Comparison of ENCODE assay signal across 8 cellular contexts in genomic region chr2:86855981-86856380, GRCh38. TPM values are rescaled to one million over a fixed set of nuclear protein-coding genes. Genes with fewer than 3 reads are reported as not detected.
A peak's percentile ranks its signal among the peaks of the same experiment; 100 is the strongest.
DNase-seq lines count a peak whose midpoint lies in the region; ATAC-seq, FAIRE-seq and TF ChIP-seq lines count a peak whose summit lies in the region.
"Not testable (repeated sequence)": the region's sequence is repeated elsewhere in the genome, so short reads cannot be mapped to it uniquely, and the experiment has no call there.
"Had no signal": no experiment of that assay in that cellular context is flagged by ENCODE, and none has a peak within 500 bp of the region (broad histone marks: within the 10 kb centered on the region; RNA-seq: fewer than 3 reads in every experiment).

No MANE protein-coding gene starts in this region.

- peaks cover 30% of the 10 kb centered on the region for H3K36me3 Mint-ChIP-seq in activated naive CD8-positive, alpha-beta T cell treated with anti-CD3 and anti-CD28 coated beads, Interleukin-2, amount 10 ng/mL, durations not matched to agents 7 days and 5 days
- H3K36me3 Mint-ChIP-seq in stimulated activated effector memory CD8-positive, alpha-beta T cell treated with anti-CD3 and anti-CD28 coated beads, Interleukin-12 subunit alpha, Interleukin-12 subunit beta, amount 100 ng/mL, for 72 hours: peaks cover 47% of the 10 kb centered on the region

- not testable (repeated sequence) for H3K4me1 ChIP-seq in SJCRH30
- H3K4me1 ChIP-seq in HepG2 (ENCODE audit: insufficient read depth, low read length): peaks cover 31% of the 10 kb centered on the region

- not testable (repeated sequence) for H3K9ac ChIP-seq in HepG2 (ENCODE audit: insufficient read depth, low read depth, low read length)

- FAIRE-seq in bronchial epithelial cell (lab: Jason Lieb, UNC): peak; percentile 52
- peak; percentile 61 for FAIRE-seq in HepG2 (lab: Jason Lieb, UNC)

- not testable (repeated sequence) for H3K27me3 Mint-ChIP-seq in activated naive CD8-positive, alpha-beta T cell treated with anti-CD3 and anti-CD28 coated beads, Interleukin-2, amount 10 ng/mL, durations not matched to agents 7 days and 5 days

- not testable (repeated sequence) for H3K9me3 Mint-ChIP-seq in activated naive CD8-positive, alpha-beta T cell treated with anti-CD3 and anti-CD28 coated beads, Interleukin-2, amount 10 ng/mL, durations not matched to agents 7 days and 5 days; stimulated activated effector memory CD8-positive, alpha-beta T cell treated with anti-CD3 and anti-CD28 coated beads, Interleukin-12 subunit alpha, Interleukin-12 subunit beta, amount 100 ng/mL, for 72 hours

- CTCF ChIA-PET in HepG2 (lab: Yijun Ruan, JAX; ENCODE audit: low intra/inter-chr PET ratio, low total read pairs): not testable (repeated sequence)

- in situ Hi-C loops in HepG2 (cut with HindIII; ENCODE audit: extremely low pct_ligation_motif_present, low pct_unique_long_range_greater_than_20kb): not testable (repeated sequence)

- TF ChIP-seq POLR2A in HepG2 (IDR thresholded peaks at IDR 0.05; ENCODE audit: insufficient read depth in 1 of 2, low read depth in 2 of 2, low read length in 2 of 2): not testable (repeated sequence)

- not testable (repeated sequence) for H2AFZ ChIP-seq in HepG2 (ENCODE audit: low read length)

- H3K27me3 ChIP-seq in SJCRH30; bronchial epithelial cell (ENCODE audit: control insufficient read depth, insufficient read depth, low read length); HepG2 (ENCODE audit: control insufficient read depth in 1 of 2, insufficient read depth in 2 of 2, low read length in 2 of 2): not testable (repeated sequence)

- H3K9me3 ChIP-seq in SJCRH30 (replicated peaks); HepG2 (ENCODE audit: low read length): not testable (repeated sequence)

- POLR2A ChIA-PET in activated naive CD8-positive, alpha-beta T cell treated with anti-CD3 and anti-CD28 coated beads, Interleukin-2, amount 10 ng/mL, durations not matched to agents 7 days and 5 days (lab: Charles Lee): interaction anchor here (1.0 to 3.1 kb wide), 2 partner anchors 30 to 48 kb away, joined by 4 to 11 read pairs; no protein-coding TSS in a partner anchor
- POLR2A ChIA-PET in HepG2 (lab: Yijun Ruan, JAX): not testable (repeated sequence)

- intact Hi-C loops in HepG2 (cut with micrococcal nuclease; ENCODE audit: unreplicated experiment): not testable (repeated sequence)

- H3K79me2 ChIP-seq in HepG2 (ENCODE audit: insufficient read depth, low read length): not testable (repeated sequence)

- DNase-seq in ELF-1 (ENCODE audit: low read depth, low spot score): peak; percentile 76
- peak; percentile 71 to 75 for DNase-seq in SJCRH30
- not testable (repeated sequence) for DNase-seq in activated naive CD8-positive, alpha-beta T cell treated with anti-CD3 and anti-CD28 coated beads, Interleukin-2, amount 10 ng/mL, durations not matched to agents 7 days and 5 days; stimulated activated effector memory CD8-positive, alpha-beta T cell treated with anti-CD3 and anti-CD28 coated beads, Interleukin-12 subunit alpha, Interleukin-12 subunit beta, amount 100 ng/mL, for 72 hours (ENCODE audit: low spot score in 2 of 2)
- DNase-seq in bronchial epithelial cell (ENCODE audit: low read depth): peak; percentile 18
- DNase-seq in foreskin melanocyte: peak; percentile 3
- peak; percentile 67 for DNase-seq in HepG2 (ENCODE audit: low spot score)

- ATAC-seq in activated naive CD8-positive, alpha-beta T cell treated with anti-CD3 and anti-CD28 coated beads, Interleukin-2, amount 10 ng/mL, durations not matched to agents 7 days and 5 days (ENCODE audit: low read depth); stimulated activated effector memory CD8-positive, alpha-beta T cell treated with anti-CD3 and anti-CD28 coated beads, Interleukin-12 subunit alpha, Interleukin-12 subunit beta, amount 100 ng/mL, for 72 hours: not testable (repeated sequence)
- peak; percentile 34 for ATAC-seq in HepG2

- H3K4me3 ChIP-seq in SJCRH30: peak overlapping the region; percentile 22; the same call in 1 of the 2 replicates
- H3K4me3 ChIP-seq in bronchial epithelial cell (ENCODE audit: low read depth, low read length); HepG2 (replicated peaks in 1 of 3; ENCODE audit: insufficient read depth in 1 of 3, low read depth in 2 of 3, low read length in 3 of 3): not testable (repeated sequence)

- not testable (repeated sequence) for BruUV-seq in HepG2 (replicated peaks; lab: Mats Ljungman, UMichigan)

- 22% methylated on average over 6 of the region's 6 CpGs for WGBS in HepG2 (ENCODE audit: low lambda C conversion rate)

- TF ChIP-seq CTCF in bronchial epithelial cell (IDR thresholded peaks at IDR 0.05; ENCODE audit: insufficient read depth, low read length, severe bottlenecking); HepG2 (CRISPR knock-in tag; IDR thresholded peaks at IDR 0.05): not testable (repeated sequence)

- H3K4me1 Mint-ChIP-seq in activated naive CD8-positive, alpha-beta T cell treated with anti-CD3 and anti-CD28 coated beads, Interleukin-2, amount 10 ng/mL, durations not matched to agents 7 days and 5 days: peaks cover 40% of the 10 kb centered on the region
- H3K4me1 Mint-ChIP-seq in stimulated activated effector memory CD8-positive, alpha-beta T cell treated with anti-CD3 and anti-CD28 coated beads, Interleukin-12 subunit alpha, Interleukin-12 subunit beta, amount 100 ng/mL, for 72 hours: peaks cover 13% of the 10 kb centered on the region

- not testable (repeated sequence) for TF ChIP-seq EP300 in HepG2 (IDR thresholded peaks at IDR 0.05; ENCODE audit: low read depth in 2 of 2, low read length in 2 of 2); HepG2 (CRISPR knock-in tag; IDR thresholded peaks at IDR 0.05; ENCODE audit: borderline replicate concordance)

- peak overlapping the region; percentile 74 for H3K4me3 Mint-ChIP-seq in activated naive CD8-positive, alpha-beta T cell treated with anti-CD3 and anti-CD28 coated beads, Interleukin-2, amount 10 ng/mL, durations not matched to agents 7 days and 5 days
- peak overlapping the region; percentile 28 for H3K4me3 Mint-ChIP-seq in stimulated activated effector memory CD8-positive, alpha-beta T cell treated with anti-CD3 and anti-CD28 coated beads, Interleukin-12 subunit alpha, Interleukin-12 subunit beta, amount 100 ng/mL, for 72 hours

- peak overlapping the region; percentile 80 for H3K27ac Mint-ChIP-seq in activated naive CD8-positive, alpha-beta T cell treated with anti-CD3 and anti-CD28 coated beads, Interleukin-2, amount 10 ng/mL, durations not matched to agents 7 days and 5 days
- H3K27ac Mint-ChIP-seq in stimulated activated effector memory CD8-positive, alpha-beta T cell treated with anti-CD3 and anti-CD28 coated beads, Interleukin-12 subunit alpha, Interleukin-12 subunit beta, amount 100 ng/mL, for 72 hours: not testable (repeated sequence)

- H3K36me3 ChIP-seq in SJCRH30; bronchial epithelial cell (ENCODE audit: control insufficient read depth, insufficient read depth, low read length); HepG2 (replicated peaks in 1 of 2; ENCODE audit: control insufficient read depth in 1 of 2, insufficient read depth in 2 of 2, low read length in 2 of 2): not testable (repeated sequence)

- H3K4me2 ChIP-seq in HepG2 (ENCODE audit: low read depth, low read length): peak overlapping the region; percentile 47

- not testable (repeated sequence) for H4K20me1 ChIP-seq in HepG2 (ENCODE audit: insufficient read depth, low read length)

- H3K27ac ChIP-seq in SJCRH30; HepG2 (ENCODE audit: extremely low read length, insufficient read depth, low read length): not testable (repeated sequence)

- TF ChIP-seq RAD21 in HepG2 (CRISPR knock-in tag; IDR thresholded peaks at IDR 0.05): not testable (repeated sequence)

TF ChIP-seq in HepG2, 621 proteins besides CTCF, POLR2A, EP300 and RAD21:
- TF ChIP-seq TEAD3 (CRISPR knock-in tag; optimal IDR thresholded peaks at IDR 0.05; ENCODE audit: borderline replicate concordance) (peak; percentile 43), ELF1 (CRISPR knock-in tag; IDR thresholded peaks at IDR 0.05) (peak; percentile 69), ELF3 (CRISPR knock-in tag; IDR thresholded peaks at IDR 0.05) (peak; percentile 54; the same call in 1 of the 2 replicates)

RNA-seq across cellular contexts. Expression of gene CD8B, which starts 5.7 kb away (rescaled TPM):
- not detected in 2 replicates for total RNA-seq in SJCRH30 (2014; rRNA removed; shearing (Covaris generic))
- 100 to 1,000 TPM; 475 to 483 TPM for total RNA-seq in activated naive CD8-positive, alpha-beta T cell treated with anti-CD3 and anti-CD28 coated beads, Interleukin-2, amount 10 ng/mL, durations not matched to agents 7 days and 5 days
- not detected in 2 replicates for total RNA-seq in bronchial epithelial cell
- total RNA-seq in HepG2 (2016; rRNA removed; fragmentation: Illumina TruSeq; extraction: Trizol): not detected in 2 replicates
- total RNA-seq in HepG2 (2016; cell fraction: cytosol; rRNA removed; fragmentation: Illumina TruSeq; extraction: Trizol; ENCODE audit: low read depth): not detected in 2 replicates
- not detected in 2 replicates for total RNA-seq in HepG2 (2016; cell fraction: insoluble cytoplasmic fraction; rRNA removed; fragmentation: Illumina TruSeq; extraction: Trizol)
- not detected in 2 replicates for total RNA-seq in HepG2 (2016; cell fraction: membrane; rRNA removed; fragmentation: Illumina TruSeq; extraction: Trizol)
- total RNA-seq in HepG2 (2016; cell fraction: nucleus; rRNA removed; fragmentation: Illumina TruSeq; extraction: Trizol): not detected in 2 replicates
- 0.04 TPM in 1 of 2 replicates, not detected in the other for polyA plus RNA-seq in HepG2 (2011; rRNA removed)
- 0.04 TPM in 1 of 2 replicates, not detected in the other for polyA plus RNA-seq in HepG2 (2011; cell fraction: cytosol; rRNA removed)
- not detected in 2 replicates for polyA plus RNA-seq in HepG2 (2011; cell fraction: nucleus; rRNA removed)
- polyA plus RNA-seq in HepG2 (2012): 0.17 TPM in 1 of 2 replicates, not detected in the other
- not detected in 2 replicates for polyA plus RNA-seq in HepG2 (2016; cell fraction: cytosol; fragmentation: Illumina TruSeq; extraction: Trizol; ENCODE audit: low read depth)
- polyA plus RNA-seq in HepG2 (2016; cell fraction: insoluble cytoplasmic fraction; fragmentation: Illumina TruSeq; extraction: Trizol; ENCODE audit: low read depth): not detected in 2 replicates
- not detected in 2 replicates for polyA plus RNA-seq in HepG2 (2016; cell fraction: membrane; fragmentation: Illumina TruSeq; extraction: Trizol; ENCODE audit: low read depth)
- polyA plus RNA-seq in HepG2 (2016; cell fraction: nucleus; fragmentation: Illumina TruSeq; extraction: Trizol; ENCODE audit: insufficient read depth, low read depth): not detected in 2 replicates
- not detected in 2 replicates for polyA minus RNA-seq in HepG2 (2011; rRNA and poly(A)+ RNA removed; ENCODE audit: low replicate concordance)
- not detected in 2 replicates for polyA minus RNA-seq in HepG2 (2011; cell fraction: cytosol; rRNA and poly(A)+ RNA removed)
- not detected in 2 replicates for polyA minus RNA-seq in HepG2 (2011; cell fraction: nucleus; rRNA and poly(A)+ RNA removed)
- total RNA-seq: frontal cortex had no signal

Comparison
In these comparisons a context has a peak if more than half of its experiments do, and no peak if none do; other contexts are left out.
1. RNA of gene CD8B, which starts 5.7 kb away (total RNA-seq): 475 to 483 TPM in activated naive CD8-positive, alpha-beta T cell treated with anti-CD3 and anti-CD28 coated beads, Interleukin-2, amount 10 ng/mL, durations not matched to agents 7 days and 5 days; not detected in SJCRH30, not detected in HepG2 and not detected in bronchial epithelial cell; every median in the first group is over 100 times any median in the second.